ENCODE assay signal across 8 cellular contexts in the genomic region with DNA sequence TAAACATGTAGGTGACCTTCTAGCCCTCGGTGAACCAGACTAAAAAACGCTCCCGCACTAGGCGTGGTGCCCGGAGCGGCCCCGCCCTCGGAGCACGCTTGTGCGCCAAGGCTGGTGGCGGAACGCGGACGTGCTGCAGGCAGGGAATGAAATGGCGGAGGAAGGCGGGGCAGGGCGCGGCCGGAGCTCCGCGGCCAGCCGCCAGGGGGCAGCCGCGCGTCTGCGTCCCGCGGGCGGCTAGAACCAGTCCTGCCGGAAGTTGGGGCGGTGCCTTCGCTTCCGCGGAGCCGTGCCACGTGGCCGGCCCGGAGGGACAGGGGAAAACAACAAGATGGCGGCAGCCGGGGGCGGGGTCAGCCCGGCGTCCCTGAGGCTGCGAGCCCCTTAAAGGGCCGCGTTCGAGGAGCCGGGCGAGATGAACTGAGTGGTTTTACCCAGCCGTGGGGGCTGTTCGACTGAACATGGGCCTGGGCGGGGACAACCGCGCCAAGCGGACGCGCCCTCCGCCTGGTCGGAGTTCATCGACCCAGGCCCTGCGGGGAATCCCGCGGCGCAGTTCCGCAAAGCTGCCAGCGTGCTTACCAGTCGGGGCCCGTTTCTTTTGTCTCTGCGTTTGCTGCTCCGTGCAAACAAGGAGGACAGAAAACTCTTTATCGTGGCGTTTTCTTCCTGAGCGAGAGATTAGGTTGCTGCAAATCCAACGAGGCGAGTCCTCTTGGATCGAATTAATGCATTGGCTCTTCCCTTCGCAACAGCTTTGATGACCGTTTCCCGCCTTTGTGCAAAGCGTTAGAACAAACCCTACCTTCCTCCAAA.
DNase-seq lines count a peak whose midpoint lies in the region; ATAC-seq, FAIRE-seq and TF ChIP-seq lines count a peak whose summit lies in the region.

No MANE protein-coding gene starts in this region.

- peak overlapping the region; percentile 80 for H3K4me3 Mint-ChIP-seq in activated CD8-positive, alpha-beta memory T cell treated with anti-CD3 and anti-CD28 coated beads, Interleukin-2, amount 10 ng/mL, durations not matched to agents 7 days and 5 days

- FAIRE-seq in HTR-8/SVneo (lab: Jason Lieb, UNC) = peak; percentile 85
- FAIRE-seq in H1 (lab: Jason Lieb, UNC) = no peak

- TF ChIP-seq RAD21 in H1 (IDR thresholded peaks at IDR 0.05 in 1 of 2, conservative IDR thresholded peaks at IDR 0.05 in 1 of 2; ENCODE audit: low read depth in 2 of 2, low read length in 2 of 2) = peak; percentile 71 to 81

- ATAC-seq in GM21381 (IDR thresholded peaks at IDR 0.05; ENCODE audit: unreplicated experiment) = peak; percentile 84
- ATAC-seq in activated CD8-positive, alpha-beta memory T cell treated with anti-CD3 and anti-CD28 coated beads, Interleukin-2, amount 10 ng/mL, durations not matched to agents 7 days and 5 days = peak; percentile 89

- peaks cover 48% of the 10 kb centered on the region for H3K4me1 Mint-ChIP-seq in activated CD8-positive, alpha-beta memory T cell treated with anti-CD3 and anti-CD28 coated beads, Interleukin-2, amount 10 ng/mL, durations not matched to agents 7 days and 5 days

- H3K79me1 ChIP-seq in H1 (ENCODE audit: low read depth, low read length) = no peaks in the 10 kb centered on the region

- TF ChIP-seq POLR2A in H1 (IDR thresholded peaks at IDR 0.05; ENCODE audit: control extremely low read depth in 1 of 2, low read depth in 2 of 2, low read length in 2 of 2) = peak in 1 of 2 experiments; percentile 96; a peak in 2 of 3 replicates

- WGBS in H1 (ENCODE audit: extremely low coverage in 1 of 2, insufficient coverage in 1 of 2, insufficient read length in 1 of 2, insufficient replicate concordance in 2 of 2, low coverage in 1 of 2, low lambda C conversion rate in 2 of 2, missing lambda C conversion rate in 1 of 2), 2 experiments = 1% methylated on average over 76 of the region's 80 CpGs; no CpG with 5 or more reads in 1 of the 2 experiments
- 1 to 2% methylated on average over 77 to 79 of the region's 80 CpGs for WGBS in mesodermal cell (ENCODE audit: insufficient coverage in 2 of 2), 2 experiments

- POLR2A ChIA-PET in H1 (lab: Charles Lee; ENCODE audit: partially characterized antibody) = interaction anchor here (0.5 to 7.3 kb wide), 37 partner anchors 10 to 300 kb away, joined by 3 to 226 read pairs (median 5); partner anchors contain the start of gene CHD2

- H2BK120ac ChIP-seq in H1 (replicated peaks; ENCODE audit: low read depth, low read length) = peak overlapping the region; percentile 13

- peak overlapping the region; percentile 55 for H3K56ac ChIP-seq in H1 (replicated peaks; ENCODE audit: insufficient read length, low read depth, low read length)

- CTCF ChIA-PET in activated CD8-positive, alpha-beta memory T cell treated with anti-CD3 and anti-CD28 coated beads, Interleukin-2, amount 10 ng/mL, durations not matched to agents 7 days and 5 days (lab: Charles Lee) = interaction anchor here (0.6 to 8.2 kb wide), 28 partner anchors 8 to 165 kb away, joined by 3 to 147 read pairs (median 4); partner anchors contain the start of gene CHD2
- CTCF ChIA-PET in H1 (lab: Charles Lee; ENCODE audit: partially characterized antibody) = interaction anchor here (0.7 to 6.9 kb wide), 23 partner anchors 11 to 221 kb away, joined by 3 to 54 read pairs (median 5); partner anchors contain the start of gene CHD2

- peak overlapping the region; percentile 88 to 100 (median 96) for H3K9ac ChIP-seq in H1 (replicated peaks in 1 of 4; ENCODE audit: extremely low read depth in 1 of 4, low read depth in 3 of 4, low read length in 3 of 4)

- H4K91ac ChIP-seq in H1 (replicated peaks; ENCODE audit: insufficient read length, low read length) = peak overlapping the region; percentile 77

- H2BK5ac ChIP-seq in H1 (ENCODE audit: low read depth, low read length) = peak overlapping the region; percentile 96

- peaks cover 11 to 16% (median 12%) of the 10 kb centered on the region in 4 experiments; a peak in 6 of 7 replicates for H3K4me1 ChIP-seq in H1 (replicated peaks in 1 of 4; ENCODE audit: control insufficient read depth in 3 of 4, insufficient read depth in 4 of 4, low read length in 3 of 4)
- H3K4me1 ChIP-seq in mesodermal cell (ENCODE audit: control insufficient read depth, insufficient read depth, low read length, poor library complexity, severe bottlenecking) = peaks cover 11% of the 10 kb centered on the region

- H4K20me1 ChIP-seq in H1 (replicated peaks in 1 of 2; ENCODE audit: control insufficient read depth in 1 of 2, insufficient read depth in 2 of 2, low read length in 2 of 2) = no peaks in the 10 kb centered on the region

- 0 out of 2 replicates have a peak overlapping the region, but pooled peaks have one; percentile 24 for H2BK20ac ChIP-seq in H1 (ENCODE audit: low read length)

- peak overlapping the region; percentile 94 for H3K18ac ChIP-seq in H1 (ENCODE audit: extremely low read depth, low read length)

- TF ChIP-seq CTCF in H1 (IDR thresholded peaks at IDR 0.05; ENCODE audit: control extremely low read depth in 1 of 3, insufficient read depth in 1 of 3, low read depth in 1 of 3, low read length in 3 of 3) = peak; percentile 84 to 93 (median 92)

- no peaks in the 10 kb centered on the region for H3K27me3 ChIP-seq in H1 (replicated peaks in 1 of 4; ENCODE audit: control insufficient read depth in 3 of 4, extremely low read depth in 1 of 4, insufficient read depth in 3 of 4, low read length in 3 of 4)

- H3K36me3 ChIP-seq in H1 (ENCODE audit: control insufficient read depth in 2 of 4, insufficient read depth in 4 of 4, low read length in 3 of 4) (no peaks in the 10 kb centered on the region), mesodermal cell (ENCODE audit: control insufficient read depth, insufficient read depth, low read length) (no peaks in the 10 kb centered on the region)

- no peaks in the 10 kb centered on the region for H3K27me3 Mint-ChIP-seq in activated CD8-positive, alpha-beta memory T cell treated with anti-CD3 and anti-CD28 coated beads, Interleukin-2, amount 10 ng/mL, durations not matched to agents 7 days and 5 days

- H3K4me3 ChIP-seq in H1 (ENCODE audit: extremely low read depth in 1 of 4, insufficient read depth in 2 of 4, low read depth in 3 of 4, low read length in 4 of 4) (peak overlapping the region; percentile 45 to 75 (median 63)), mesodermal cell (ENCODE audit: extremely low read depth, insufficient read depth, low read length, poor library complexity, severe bottlenecking) (peak overlapping the region; percentile 52)

- H3K4ac ChIP-seq in H1 (replicated peaks; ENCODE audit: insufficient read length, low read depth, low read length) = peak overlapping the region; percentile 91

- peaks cover 4% of the 10 kb centered on the region for H3K36me3 Mint-ChIP-seq in activated CD8-positive, alpha-beta memory T cell treated with anti-CD3 and anti-CD28 coated beads, Interleukin-2, amount 10 ng/mL, durations not matched to agents 7 days and 5 days

- no peaks in the 10 kb centered on the region for H3K79me2 ChIP-seq in H1 (ENCODE audit: control insufficient read depth in 1 of 2, insufficient read depth in 2 of 2, low read length in 2 of 2)

- peak overlapping the region; percentile 99 for H3K27ac ChIP-seq in H1 (ENCODE audit: low read depth, low read length)
- peak overlapping the region; percentile 99 for H3K27ac ChIP-seq in mesodermal cell (ENCODE audit: low read depth, low read length, severe bottlenecking)

- no peak overlapping the region for H3K23ac ChIP-seq in H1 (ENCODE audit: insufficient read length)

- peak overlapping the region; percentile 99 for H3K27ac Mint-ChIP-seq in activated CD8-positive, alpha-beta memory T cell treated with anti-CD3 and anti-CD28 coated beads, Interleukin-2, amount 10 ng/mL, durations not matched to agents 7 days and 5 days

- no peaks in the 10 kb centered on the region for H3K9me3 Mint-ChIP-seq in activated CD8-positive, alpha-beta memory T cell treated with anti-CD3 and anti-CD28 coated beads, Interleukin-2, amount 10 ng/mL, durations not matched to agents 7 days and 5 days (ENCODE audit: low read depth)

- H3K4me2 ChIP-seq in H1 (ENCODE audit: insufficient read depth in 1 of 2, low read depth in 2 of 2, low read length in 2 of 2) = peak overlapping the region; percentile 73 to 92

- peak overlapping the region; percentile 100; the same call in 1 of the 2 replicates for H4K8ac ChIP-seq in H1 (ENCODE audit: extremely low read depth, insufficient read depth, low read length)

- no peak overlapping the region for H2AFZ ChIP-seq in H1 (ENCODE audit: low read length)

- H4K5ac ChIP-seq in H1 (ENCODE audit: insufficient read length, low read depth, low read length) = peak overlapping the region; percentile 96

- H3K23me2 ChIP-seq in H1 (ENCODE audit: low read depth, low read length) = peaks cover 5% of the 10 kb centered on the region; the same call in 1 of the 2 replicates

- H2BK15ac ChIP-seq in H1 (ENCODE audit: low read length) = 0 out of 2 replicates have a peak overlapping the region, but pooled peaks have one; percentile 3

- peak overlapping the region; percentile 86 for H2BK12ac ChIP-seq in H1 (ENCODE audit: low read depth, low read length)

- DNase-seq in D341Med (ENCODE audit: low spot score) = peak; percentile 95
- DNase-seq in HTR-8/SVneo (ENCODE audit: insufficient read length, low spot score) = peak; percentile 91
- peak; percentile 95 to 99 for DNase-seq in NOMO-1 (lab: John Stamatoyannopoulos, UW; ENCODE audit: unreplicated experiment in 2 of 2)
- peak; percentile 99 for DNase-seq in activated CD8-positive, alpha-beta memory T cell treated with anti-CD3 and anti-CD28 coated beads, Interleukin-2, amount 10 ng/mL, durations not matched to agents 7 days and 5 days
- peak; percentile 97 to 99 for DNase-seq in H1 (ENCODE audit: low read depth in 1 of 2, low spot score in 2 of 2)
- DNase-seq in stimulated activated CD8-positive, alpha-beta memory T cell treated with anti-CD3 and anti-CD28 coated beads, Interleukin-15, amount 100 ng/mL, for 24 hours (ENCODE audit: low read depth) = peak; percentile 93

- H3K9me3 ChIP-seq in H1 (ENCODE audit: insufficient read depth in 2 of 2, low read depth in 1 of 2, low read length in 1 of 2) (no peaks in the 10 kb centered on the region), mesodermal cell (ENCODE audit: control insufficient read depth, low read length) (no peaks in the 10 kb centered on the region)

- TF ChIP-seq EP300 in H1 (IDR thresholded peaks at IDR 0.05; ENCODE audit: borderline replicate concordance in 1 of 2, low read depth in 2 of 2, low read length in 2 of 2) = peak in 1 of 2 experiments; percentile 93; a peak in 2 of 3 replicates

- peak overlapping the region; percentile 18; the same call in 1 of the 2 replicates for H2AK5ac ChIP-seq in H1 (ENCODE audit: low read depth, low read length)

- no peak overlapping the region for H3K14ac ChIP-seq in H1 (ENCODE audit: insufficient read length)

TF ChIP-seq in H1, 55 proteins besides CTCF, POLR2A, EP300 and RAD21 (continues in another document):
- TF ChIP-seq TAF1 (IDR thresholded peaks at IDR 0.05; ENCODE audit: low read depth, low read length) (peak; percentile 95), BRCA1 (IDR thresholded peaks at IDR 0.05; ENCODE audit: low read depth, low read length) (no peak), ASH2L (IDR thresholded peaks at IDR 0.05; ENCODE audit: low read length) (peak; percentile 83), SUZ12 (IDR thresholded peaks at IDR 0.05; ENCODE audit: low read length) (no peak), TAF7 (optimal IDR thresholded peaks at IDR 0.05; ENCODE audit: borderline replicate concordance, low read depth, low read length) (no peak), JUN (IDR thresholded peaks at IDR 0.05; ENCODE audit: low read depth, low read length) (no peak)

Comparison
In these comparisons a context has a peak if more than half of its experiments do, and no peak if none do; other contexts are left out.
1. Peak in every context shown above with its lines: DNase-seq, ATAC-seq, H3K4me3 ChIP-seq and H3K27ac ChIP-seq.